8 cellular contexts compared by ENCODE assay signal in the genomic region with DNA sequence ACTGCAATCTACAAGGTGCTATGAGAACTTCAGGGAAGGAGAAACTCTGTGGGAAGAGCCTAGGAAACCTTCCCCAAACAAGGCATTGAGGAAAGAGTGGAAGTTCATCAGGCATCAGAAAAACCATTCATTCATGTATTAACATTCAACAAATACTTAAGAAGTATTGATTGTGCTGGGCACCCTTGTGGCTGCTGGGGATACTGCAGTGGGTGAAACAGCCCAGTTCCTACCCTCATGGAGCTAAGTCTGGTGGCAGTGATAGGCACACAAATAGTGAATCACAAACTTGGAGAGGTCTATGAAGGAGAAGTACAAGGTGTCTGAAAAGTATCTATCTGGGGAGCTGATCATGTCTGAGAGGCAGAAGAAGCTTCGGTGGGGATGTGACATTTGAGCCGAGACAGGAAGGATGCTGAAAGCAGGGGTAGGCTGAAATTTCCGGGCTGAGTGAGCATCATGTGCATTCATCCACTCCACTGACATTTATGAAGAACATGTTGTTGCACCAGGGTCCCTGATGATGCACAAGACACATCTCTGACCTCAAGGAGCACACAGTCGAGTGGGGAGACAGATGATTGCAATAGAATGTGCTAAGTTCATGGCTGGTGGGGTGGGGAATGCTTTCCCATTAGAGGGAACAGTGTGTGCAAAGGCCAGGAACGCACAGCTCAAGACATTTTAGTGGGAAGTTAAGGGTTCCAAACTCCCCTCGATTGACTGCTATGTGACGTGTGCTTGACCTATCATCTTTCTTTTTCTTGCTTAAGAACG.
A peak's percentile ranks its signal among the peaks of the same experiment; 100 is the strongest.
DNase-seq lines count a peak whose midpoint lies in the region; ATAC-seq and TF ChIP-seq lines count a peak whose summit lies in the region.

No MANE protein-coding gene starts in this region.

- peaks cover 8% of the 10 kb centered on the region for H3K9me3 ChIP-seq in CD8-positive, alpha-beta T cell (ENCODE audit: low read length)
- H3K9me3 ChIP-seq in adrenal gland (replicated peaks in 1 of 3): peaks cover 0 to 11% (median 0%) of the 10 kb centered on the region in 3 donors

- peaks cover 14% of the 10 kb centered on the region for H3K4me1 Mint-ChIP-seq in CD8-positive, alpha-beta T cell (ENCODE audit: low read depth)
- H3K4me1 Mint-ChIP-seq in naive thymus-derived CD8-positive, alpha-beta T cell: peaks cover 6 to 16% (median 11%) of the 10 kb centered on the region in 4 donors

- H3K27me3 ChIP-seq in CD8-positive, alpha-beta T cell (ENCODE audit: insufficient read depth, low read length): no peaks in the 10 kb centered on the region
- no peaks in the 10 kb centered on the region for H3K27me3 ChIP-seq in adrenal gland

- no peak overlapping the region for H3K27ac ChIP-seq in CD8-positive, alpha-beta T cell (ENCODE audit: low read depth, low read length)
- H3K27ac ChIP-seq in adrenal gland: no peak overlapping the region

- TF ChIP-seq CTCF in CD8-positive, alpha-beta T cell (IDR thresholded peaks at IDR 0.05): peak; percentile 50
- peak in 4 of 6 experiments; percentile 15 to 43 (median 34) for TF ChIP-seq CTCF in adrenal gland (IDR thresholded peaks at IDR 0.05)

- WGBS in adrenal gland, 4 donors: 75 to 91% (median 78%) methylated on average over 8 of the region's 8 CpGs

- CTCF ChIA-PET in CD8-positive, alpha-beta T cell (lab: Charles Lee): interaction anchor here (0.7 to 2.9 kb wide), 19 partner anchors 11 to 267 kb away, joined by 3 to 19 read pairs (median 4); no protein-coding TSS in a partner anchor

- H3K27ac Mint-ChIP-seq in CD8-positive, alpha-beta T cell: peak overlapping the region; percentile 74
- H3K27ac Mint-ChIP-seq in naive thymus-derived CD8-positive, alpha-beta T cell: peak overlapping the region in 3 of 10 donors; percentile 4 to 60 (median 5)

- H3K27me3 Mint-ChIP-seq in CD8-positive, alpha-beta T cell (ENCODE audit: low read depth): no peaks in the 10 kb centered on the region
- no peaks in the 10 kb centered on the region for H3K27me3 Mint-ChIP-seq in naive thymus-derived CD8-positive, alpha-beta T cell

- no peak overlapping the region for H3K4me3 ChIP-seq in CD8-positive, alpha-beta T cell (ENCODE audit: low read depth, low read length)
- H3K4me3 ChIP-seq in adrenal gland: no peak overlapping the region

- H3K4me3 Mint-ChIP-seq in CD8-positive, alpha-beta T cell: peak overlapping the region; percentile 13
- peak overlapping the region in 1 of 10 donors; percentile 57 for H3K4me3 Mint-ChIP-seq in naive thymus-derived CD8-positive, alpha-beta T cell

- peak; percentile 76 for ATAC-seq in CD8-positive, alpha-beta T cell
- ATAC-seq in naive thymus-derived CD8-positive, alpha-beta T cell: peak; percentile 63 to 73
- no peak for ATAC-seq in GM18519 (IDR thresholded peaks at IDR 0.05; ENCODE audit: low FRiP score, unreplicated experiment)

- TF ChIP-seq POLR2A in adrenal gland (IDR thresholded peaks at IDR 0.05): no peak

- POLR2A ChIA-PET in CD8-positive, alpha-beta T cell (lab: Charles Lee): interaction anchor here (1.0 to 1.6 kb wide), 3 partner anchors 18 to 196 kb away, joined by 3 to 4 read pairs (median 3); no protein-coding TSS in a partner anchor
- POLR2A ChIA-PET in naive thymus-derived CD8-positive, alpha-beta T cell (lab: Charles Lee): interaction anchor here (0.8 to 1.4 kb wide), 2 partner anchors 53 to 158 kb away, joined by 3 to 4 read pairs; no protein-coding TSS in a partner anchor

- H3K36me3 Mint-ChIP-seq in CD8-positive, alpha-beta T cell: peaks cover 12% of the 10 kb centered on the region
- H3K36me3 Mint-ChIP-seq in naive thymus-derived CD8-positive, alpha-beta T cell: peaks cover 2 to 16% (median 16%) of the 10 kb centered on the region in 3 donors

- H3K9me3 Mint-ChIP-seq in CD8-positive, alpha-beta T cell: peaks cover 12% of the 10 kb centered on the region
- H3K9me3 Mint-ChIP-seq in naive thymus-derived CD8-positive, alpha-beta T cell: peaks cover 8 to 19% (median 16%) of the 10 kb centered on the region in 9 donors

- intact Hi-C loops in CD8-positive, alpha-beta T cell (cut with DNase I, micrococcal nuclease): no loop called here
- intact Hi-C loops in adrenal gland (cut with DNase I): no loop called here

- peak in 4 of 7 experiments; percentile 27 to 53 (median 35) for DNase-seq in CD8-positive, alpha-beta T cell
- DNase-seq in NAMALWA (ENCODE audit: low spot score) (peak; percentile 25), adrenal gland (no peak), NCI-H187 treated with DMSO at 0.1 percent for 48 hours (lab: John Stamatoyannopoulos, UW) (no peak), dedifferentiated amniotic fluid mesenchymal stem cell (ENCODE audit: extremely low spot score) (no peak), NCI-H524 treated with DMSO at 0.1 percent for 48 hours (lab: John Stamatoyannopoulos, UW) (no peak)
- no peak for DNase-seq in naive thymus-derived CD8-positive, alpha-beta T cell

- peaks cover 5% of the 10 kb centered on the region for H3K4me1 ChIP-seq in CD8-positive, alpha-beta T cell (ENCODE audit: insufficient read depth, low read length)
- H3K4me1 ChIP-seq in adrenal gland (replicated peaks in 1 of 2): no peaks in the 10 kb centered on the region

- no peaks in the 10 kb centered on the region for H3K36me3 ChIP-seq in CD8-positive, alpha-beta T cell (ENCODE audit: insufficient read depth, low read length)
- H3K36me3 ChIP-seq in adrenal gland (replicated peaks in 1 of 2): no peaks in the 10 kb centered on the region

Comparison
In these comparisons a context has a peak if more than half of its experiments do, and no peak if none do; other contexts are left out.
1. DNase-seq: peak in CD8-positive, alpha-beta T cell (4 of 7) and NAMALWA (single experiment); none in adrenal gland (0 of 7), naive thymus-derived CD8-positive, alpha-beta T cell (0 of 10), NCI-H187 treated with DMSO at 0.1 percent for 48 hours (single experiment), dedifferentiated amniotic fluid mesenchymal stem cell (single experiment) and NCI-H524 treated with DMSO at 0.1 percent for 48 hours (single experiment).